1 cellular context compared by ENCODE assay signal in the genomic region with DNA sequence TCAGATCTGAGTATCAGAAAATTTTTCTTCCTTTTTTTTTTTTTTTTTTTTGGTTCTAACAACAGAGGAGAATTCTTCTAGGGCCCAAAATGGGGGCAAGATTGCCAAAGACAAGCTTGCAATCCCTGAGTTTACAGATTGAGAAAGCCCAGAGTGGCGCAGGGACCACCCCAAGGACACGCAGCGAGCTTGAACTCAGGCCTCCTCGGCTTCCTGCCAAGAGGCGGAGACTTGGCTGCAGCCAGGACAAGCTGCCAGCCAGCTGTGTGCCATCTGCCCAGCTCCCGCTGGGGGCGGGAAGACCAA.
TF ChIP-seq lines count a peak whose summit lies in the region.

No MANE protein-coding gene starts in this region.

TF ChIP-seq in endothelial cell of umbilical vein, 7 proteins besides CTCF, POLR2A, EP300 and RAD21:
- TF ChIP-seq MYC (IDR thresholded peaks at IDR 0.05; ENCODE audit: low read depth, low read length) = no peak
- no peak for TF ChIP-seq EZH2 (IDR thresholded peaks at IDR 0.05; ENCODE audit: borderline replicate concordance, low read depth, low read length, severe bottlenecking)
- TF ChIP-seq JUN (IDR thresholded peaks at IDR 0.05; ENCODE audit: borderline replicate concordance, insufficient read depth, insufficient read length, low read depth) = no peak
- no peak for TF ChIP-seq FOS (IDR thresholded peaks at IDR 0.05; ENCODE audit: borderline replicate concordance, insufficient read depth, low read length)
- no peak for TF ChIP-seq GATA2 (IDR thresholded peaks at IDR 0.05; ENCODE audit: insufficient read depth, insufficient read length, low read depth, low read length)
- TF ChIP-seq, protein P1, sequence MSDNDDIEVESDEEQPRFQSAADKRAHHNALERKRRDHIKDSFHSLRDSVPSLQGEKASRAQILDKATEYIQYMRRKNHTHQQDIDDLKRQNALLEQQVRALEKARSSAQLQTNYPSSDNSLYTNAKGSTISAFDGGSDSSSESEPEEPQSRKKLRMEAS (IDR thresholded peaks at IDR 0.05; ENCODE audit: insufficient read depth, insufficient read length) = no peak
- TF ChIP-seq POLR2AphosphoS5 (IDR thresholded peaks at IDR 0.05; ENCODE audit: insufficient read depth, low read depth, low read length) = no peak
TF ChIP-seq in endothelial cell of umbilical vein: peak in this region for 0.
